Comparison of ENCODE assay signal across 1 cellular context in genomic region chr1:4025752-4026151, GRCh38.
TF ChIP-seq lines count a peak whose summit lies in the region.

No MANE protein-coding gene starts in this region.

TF ChIP-seq in H1, 55 proteins besides CTCF, POLR2A, EP300 and RAD21:
- TF ChIP-seq SP2 (IDR thresholded peaks at IDR 0.05; ENCODE audit: low read length), result no peak
